In genomic region chr11:89201138-89201537, GRCh38 we compare ENCODE assay signal across 2 cellular contexts.
TF ChIP-seq lines count a peak whose summit lies in the region.

No MANE protein-coding gene starts in this region.

TF ChIP-seq in neural cell, 6 proteins besides CTCF, POLR2A, EP300 and RAD21 (continued from another document):
- no peak for TF ChIP-seq REST (IDR thresholded peaks at IDR 0.05; ENCODE audit: borderline replicate concordance)

TF ChIP-seq in SK-N-SH, 30 proteins besides CTCF, POLR2A, EP300 and RAD21 (continued from another document):
- TF ChIP-seq REST (IDR thresholded peaks at IDR 0.05; ENCODE audit: low read depth, low read length) (no peak), PBX3 (IDR thresholded peaks at IDR 0.05) (no peak), NFIC (IDR thresholded peaks at IDR 0.05; ENCODE audit: borderline replicate concordance) (no peak), TAF1 (IDR thresholded peaks at IDR 0.05; ENCODE audit: borderline replicate concordance, low read depth, low read length) (no peak), SMC3 (IDR thresholded peaks at IDR 0.05; ENCODE audit: low read depth, low read length) (no peak), GABPA (IDR thresholded peaks at IDR 0.05; ENCODE audit: low read depth) (no peak), MXI1 (IDR thresholded peaks at IDR 0.05; ENCODE audit: low read depth, low read length) (no peak), ZBTB33 (IDR thresholded peaks at IDR 0.05; ENCODE audit: borderline replicate concordance, low read depth) (no peak), USF2 (IDR thresholded peaks at IDR 0.05; ENCODE audit: borderline replicate concordance, low read depth, low read length) (no peak), IRF3 (IDR thresholded peaks at IDR 0.05; ENCODE audit: low read depth, low read length) (no peak), MAX (IDR thresholded peaks at IDR 0.05; ENCODE audit: low read depth) (no peak), USF1 (IDR thresholded peaks at IDR 0.05; ENCODE audit: borderline replicate concordance, low read depth) (no peak)
